Comparison of ENCODE assay signal across 9 cellular contexts in the genomic region with DNA sequence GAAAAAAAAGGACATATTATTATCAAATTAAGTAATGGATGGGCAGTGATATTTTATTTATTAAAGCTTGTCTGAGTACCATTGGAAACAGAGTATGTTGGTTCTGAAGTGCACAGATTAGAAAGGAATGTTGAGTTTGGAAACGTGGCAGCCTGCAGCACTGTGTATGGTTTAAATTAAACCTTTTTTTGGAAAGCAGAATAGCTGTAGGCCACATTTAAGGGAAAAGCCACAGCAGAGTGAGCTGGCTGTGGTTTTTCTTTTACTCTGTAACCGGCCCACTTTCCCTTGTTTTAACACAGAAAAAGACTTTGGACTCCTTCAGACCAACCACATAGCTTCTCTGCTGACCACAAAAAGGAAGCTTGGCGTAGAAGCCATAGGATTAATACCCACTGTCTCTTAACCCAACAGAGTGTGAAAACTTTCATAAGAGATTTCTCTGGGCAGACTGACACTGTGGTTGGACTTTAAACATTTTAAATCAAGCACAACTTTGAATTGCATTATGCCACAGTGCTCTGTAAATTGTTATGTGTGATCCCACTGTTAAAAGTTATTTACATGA.
DNase-seq lines count a peak whose midpoint lies in the region; ATAC-seq, FAIRE-seq and TF ChIP-seq lines count a peak whose summit lies in the region.
"Had no signal": no experiment of that assay in that cellular context is flagged by ENCODE, and none has a peak within 500 bp of the region (broad histone marks: within the 10 kb centered on the region; RNA-seq: fewer than 3 reads in every experiment).

No MANE protein-coding gene starts in this region.

- H3K4me1 ChIP-seq in Panc1 (ENCODE audit: control insufficient read depth, insufficient read depth, low read length) (peaks cover 7% of the 10 kb centered on the region; the same call in 1 of the 2 replicates), esophagus squamous epithelium (peaks cover 14 to 86% (median 35%) of the 10 kb centered on the region in 3 donors), pancreas (peaks cover under 1 to 25% (median 17%) of the 10 kb centered on the region in 3 donors), ovary (ENCODE audit: insufficient read depth) (peaks cover 4% of the 10 kb centered on the region)

- H3K27me3 ChIP-seq in Panc1 (ENCODE audit: control insufficient read depth, insufficient read depth, low read length) = no peaks in the 10 kb centered on the region
- no peaks in the 10 kb centered on the region for H3K27me3 ChIP-seq in esophagus squamous epithelium
- no peaks in the 10 kb centered on the region for H3K27me3 ChIP-seq in pancreas
- no peaks in the 10 kb centered on the region for H3K27me3 ChIP-seq in ovary

- intact Hi-C loops in Panc1 (cut with micrococcal nuclease; ENCODE audit: unreplicated experiment) (no loop called here), esophagus squamous epithelium (cut with DNase I) (no loop called here), pancreas (cut with DNase I) (no loop called here), ovary (cut with DNase I) (no loop called here)

- DNase-seq in Daoy (ENCODE audit: low read depth) (peak; percentile 55), Panc1 (ENCODE audit: low read depth, low spot score) (no peak), esophagus squamous epithelium (lab: John Stamatoyannopoulos, UW) (no peak), pancreas (no peak), UCSD-AML1 (lab: John Stamatoyannopoulos, UW; ENCODE audit: unreplicated experiment) (no peak), ovary (no peak)
- no peak for DNase-seq in activated CD4-positive, alpha-beta T cell treated with anti-CD3 and anti-CD28 coated beads, Interleukin-2, amount 50 U/mL, for 4 hours
- DNase-seq: stimulated activated CD4-positive, alpha-beta T cell treated with anti-CD3 and anti-CD28 coated beads, Interleukin-2, amount 100 ng/mL, for 48 hours had no signal

- H3K9me3 ChIP-seq in Panc1 (ENCODE audit: control insufficient read depth, insufficient read depth, low read depth, low read length) = no peaks in the 10 kb centered on the region
- no peaks in the 10 kb centered on the region for H3K9me3 ChIP-seq in esophagus squamous epithelium
- H3K9me3 ChIP-seq in pancreas = no peaks in the 10 kb centered on the region
- H3K9me3 ChIP-seq in ovary = no peaks in the 10 kb centered on the region

- in situ Hi-C loops in Panc1 (cut with HindIII; ENCODE audit: low pct_unique_long_range_greater_than_20kb, low sequenced_read_pairs) = no loop called here

- H3K27ac ChIP-seq in Panc1 (ENCODE audit: low read length) = peak overlapping the region; percentile 30; the same call in 1 of the 2 replicates
- H3K27ac ChIP-seq in esophagus squamous epithelium = peak overlapping the region; percentile 45 to 62 (median 50)
- no peak overlapping the region for H3K27ac ChIP-seq in pancreas
- peak overlapping the region in 1 of 2 donors; percentile 28 for H3K27ac ChIP-seq in ovary

- H3K36me3 ChIP-seq in Panc1 (ENCODE audit: control insufficient read depth, insufficient read depth, low read length) = no peaks in the 10 kb centered on the region
- no peaks in the 10 kb centered on the region for H3K36me3 ChIP-seq in esophagus squamous epithelium
- H3K36me3 ChIP-seq in pancreas = no peaks in the 10 kb centered on the region
- H3K36me3 ChIP-seq in ovary = no peaks in the 10 kb centered on the region

- TF ChIP-seq CTCF in Panc1 (IDR thresholded peaks at IDR 0.05) (no peak), esophagus squamous epithelium (IDR thresholded peaks at IDR 0.05) (no peak), pancreas (IDR thresholded peaks at IDR 0.05) (no peak), ovary (IDR thresholded peaks at IDR 0.05) (no peak)

- ATAC-seq in Panc1 = no peak
- ATAC-seq in pancreas = peak in 3 of 4 donors; percentile 17 to 50 (median 50)
- no peak for ATAC-seq in HG03354 (IDR thresholded peaks at IDR 0.05; ENCODE audit: poor library complexity, severe bottlenecking, unreplicated experiment)

- CTCF ChIA-PET in Panc1 (lab: Charles Lee) = no interaction called here

- H3K4me3 ChIP-seq in Panc1 (ENCODE audit: low read depth in 2 of 2, low read length in 2 of 2) (no peak overlapping the region), esophagus squamous epithelium (no peak overlapping the region), pancreas (no peak overlapping the region), ovary (no peak overlapping the region)

- no TSS peak for BruUV-seq in Panc1 (replicated peaks; lab: Mats Ljungman, UMichigan)

- TF ChIP-seq POLR2A in esophagus squamous epithelium (IDR thresholded peaks at IDR 0.05) (no peak), ovary (IDR thresholded peaks at IDR 0.05) (no peak)

- WGBS in esophagus squamous epithelium, 2 donors = 12 to 20% methylated on average over 3 of the region's 3 CpGs
- 32 to 37% methylated on average over 3 of the region's 3 CpGs for WGBS in pancreas, 2 donors
- 8 to 18% (median 13%) methylated on average over 3 of the region's 3 CpGs for WGBS in ovary, 3 donors

- FAIRE-seq in pancreas (lab: Jason Lieb, UNC) = no peak

- POLR2A ChIA-PET in Panc1 (lab: Charles Lee) = no interaction called here

- no peak for TF ChIP-seq EP300 in ovary (IDR thresholded peaks at IDR 0.05)

Comparison
In these comparisons a context has a peak if more than half of its experiments do, and no peak if none do; other contexts are left out.
1. ATAC-seq: peak in pancreas (3 of 4); none in Panc1 (single experiment) and HG03354 (single experiment).
2. H3K27ac ChIP-seq: peak in Panc1 (single experiment) and esophagus squamous epithelium (4 of 4); none in pancreas (0 of 4).